Comparison of ENCODE assay signal across 10 cellular contexts in genomic region chr10:14736600-14737081, GRCh38.
DNase-seq lines count a peak whose midpoint lies in the region; ATAC-seq lines count a peak whose summit lies in the region.
"Had no signal": no experiment of that assay in that cellular context is flagged by ENCODE, and none has a peak within 500 bp of the region (broad histone marks: within the 10 kb centered on the region; RNA-seq: fewer than 3 reads in every experiment).

No MANE protein-coding gene starts in this region.

- H3K4me3 ChIP-seq in subcutaneous abdominal adipose tissue (ENCODE audit: low read depth in 1 of 5, low read length in 5 of 5), result peak overlapping the region in 1 of 5 donors; percentile 3

- H3K36me3 ChIP-seq in subcutaneous abdominal adipose tissue (ENCODE audit: control insufficient read depth in 5 of 5, insufficient read depth in 5 of 5, low read length in 5 of 5), result no peaks in the 10 kb centered on the region

- ATAC-seq in HG02759 (IDR thresholded peaks at IDR 0.05; ENCODE audit: unreplicated experiment), result peak; percentile 42
- ATAC-seq: HCT116 had no signal

- no peaks in the 10 kb centered on the region for H3K9me3 ChIP-seq in subcutaneous abdominal adipose tissue (ENCODE audit: control insufficient read depth in 5 of 5, low read length in 5 of 5)

- H3K27ac ChIP-seq in subcutaneous abdominal adipose tissue (ENCODE audit: low read depth, low read length), result peak overlapping the region; percentile 88

- peaks cover 0 to 40% (median 31%) of the 10 kb centered on the region in 5 donors for H3K4me1 ChIP-seq in subcutaneous abdominal adipose tissue (ENCODE audit: control insufficient read depth in 5 of 5, insufficient read depth in 5 of 5, low read length in 5 of 5)

- H3K27me3 ChIP-seq in subcutaneous abdominal adipose tissue (ENCODE audit: control insufficient read depth in 5 of 5, insufficient read depth in 4 of 5, low read length in 5 of 5), result no peaks in the 10 kb centered on the region

- peak overlapping the region in 3 of 5 donors; percentile 5 to 70 (median 70) for H3K9ac ChIP-seq in subcutaneous abdominal adipose tissue (ENCODE audit: low read length in 5 of 5)

- DNase-seq in amniotic stem cell (lab: John Stamatoyannopoulos, UW) (peak; percentile 4), kidney glomerular epithelial cell (lab: John Stamatoyannopoulos, UW) (peak; percentile 50), T1000 (lab: John Stamatoyannopoulos, UW) (no peak), NCI-H69 (lab: John Stamatoyannopoulos, UW) (no peak), DMS114 treated with DMSO at 0.1 percent for 48 hours (lab: John Stamatoyannopoulos, UW; ENCODE audit: unreplicated experiment) (no peak)
- DNase-seq in stimulated activated CD8-positive, alpha-beta memory T cell treated with anti-CD3 and anti-CD28 coated beads, Interleukin-4, amount 100 ng/mL, for 48 hours, result no peak
- DNase-seq: stimulated activated naive CD4-positive, alpha-beta T cell treated with Interleukin-2 at 50 U/mL for 16 hours had no signal

Comparison
In these comparisons a context has a peak if more than half of its experiments do, and no peak if none do; other contexts are left out.
1. DNase-seq: peak in amniotic stem cell (single experiment) and kidney glomerular epithelial cell (single experiment); none in T1000 (single experiment), NCI-H69 (single experiment), DMS114 treated with DMSO at 0.1 percent for 48 hours (single experiment) and stimulated activated CD8-positive, alpha-beta memory T cell treated with anti-CD3 and anti-CD28 coated beads, Interleukin-4, amount 100 ng/mL, for 48 hours (single experiment).